In the genomic region with DNA sequence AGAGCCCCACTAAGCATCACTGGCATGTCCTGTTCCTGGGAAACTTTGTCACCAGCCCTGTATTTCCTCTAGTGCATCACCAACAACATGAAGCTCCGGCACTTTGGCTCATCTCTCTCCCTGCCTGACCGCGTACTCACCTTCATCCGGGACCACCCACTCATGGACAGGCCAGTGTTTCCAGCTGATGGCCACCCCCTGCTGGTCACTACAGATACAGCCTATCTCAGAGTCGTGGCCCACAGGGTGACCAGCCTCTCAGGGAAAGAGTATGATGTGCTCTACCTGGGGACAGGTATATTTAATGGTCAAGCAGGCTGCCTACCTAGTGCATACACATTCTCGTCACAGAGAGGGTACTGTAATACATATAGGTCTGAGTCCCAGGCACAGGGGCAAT, we compare ENCODE assay signal across 25 cellular contexts. TPM values are rescaled to one million over a fixed set of nuclear protein-coding genes. Genes with fewer than 3 reads are reported as not detected.
DNase-seq lines count a peak whose midpoint lies in the region; ATAC-seq and TF ChIP-seq lines count a peak whose summit lies in the region.
"Had no signal": no experiment of that assay in that cellular context is flagged by ENCODE, and none has a peak within 500 bp of the region (broad histone marks: within the 10 kb centered on the region; RNA-seq: fewer than 3 reads in every experiment).

No MANE protein-coding gene starts in this region.

- peaks cover 21% of the 10 kb centered on the region for H3K36me3 Mint-ChIP-seq in nephron progenitor cell (ENCODE audit: low read depth)
- peaks cover 0 to 7% of the 10 kb centered on the region in 2 donors for H3K36me3 Mint-ChIP-seq in activated naive CD4-positive, alpha-beta T cell treated with anti-CD3 and anti-CD28 coated beads, Interleukin-2, amount 50 U/mL, for 72 hours

- H3K27me3 Mint-ChIP-seq in nephron progenitor cell (ENCODE audit: low read depth, poor library complexity), result peaks cover 10% of the 10 kb centered on the region
- H3K27me3 Mint-ChIP-seq: activated CD4-positive, alpha-beta T cell treated with anti-CD3 and anti-CD28 coated beads, Interleukin-2, amount 10 ng/mL, durations not matched to agents 24 days and 14 days; activated naive CD8-positive, alpha-beta T cell treated with anti-CD3 and anti-CD28 coated beads, Interleukin-2, amount 10 ng/mL, durations not matched to agents 7 days and 5 days; activated T-helper 17 cell treated with anti-CD3 and anti-CD28 coated beads, Interleukin-2, amount 50 U/mL, for 72 hours; B cell; brain; naive thymus-derived CD4-positive, alpha-beta T cell had no signal

- peak; percentile 33 for TF ChIP-seq CTCF in epithelial cell of proximal tubule (conservative IDR thresholded peaks at IDR 0.05; ENCODE audit: low read depth, low read length)
- peak; percentile 14 for TF ChIP-seq CTCF in nephron progenitor cell (IDR thresholded peaks at IDR 0.05)

- H3K36me3 ChIP-seq in H7 (replicated peaks; ENCODE audit: control insufficient read depth, insufficient read depth, low read length), result no peaks in the 10 kb centered on the region; the same call in 1 of the 2 replicates

- no peak overlapping the region for H3K4me3 ChIP-seq in H7 (ENCODE audit: insufficient read depth, low read depth, low read length)
- H3K4me3 ChIP-seq in epithelial cell of proximal tubule (ENCODE audit: low read depth, low read length), result no peak overlapping the region
- H3K4me3 ChIP-seq: dorsolateral prefrontal cortex, HAP-1, tibial artery had no signal

- H3K27ac Mint-ChIP-seq in nephron progenitor cell, result no peak overlapping the region
- no peak overlapping the region for H3K27ac Mint-ChIP-seq in activated naive CD4-positive, alpha-beta T cell treated with anti-CD3 and anti-CD28 coated beads, Interleukin-2, amount 50 U/mL, for 72 hours
- H3K27ac Mint-ChIP-seq: activated CD4-positive, alpha-beta T cell treated with anti-CD3 and anti-CD28 coated beads, Interleukin-2, amount 10 ng/mL, durations not matched to agents 24 days and 14 days; activated naive CD8-positive, alpha-beta T cell treated with anti-CD3 and anti-CD28 coated beads, Interleukin-2, amount 10 ng/mL, durations not matched to agents 7 days and 5 days; activated T-helper 17 cell treated with anti-CD3 and anti-CD28 coated beads, Interleukin-2, amount 50 U/mL, for 72 hours; B cell; brain; naive thymus-derived CD4-positive, alpha-beta T cell had no signal

- H3K4me3 Mint-ChIP-seq in nephron progenitor cell, result no peak overlapping the region
- H3K4me3 Mint-ChIP-seq: activated CD4-positive, alpha-beta T cell treated with anti-CD3 and anti-CD28 coated beads, Interleukin-2, amount 10 ng/mL, durations not matched to agents 24 days and 14 days; activated naive CD8-positive, alpha-beta T cell treated with anti-CD3 and anti-CD28 coated beads, Interleukin-2, amount 10 ng/mL, durations not matched to agents 7 days and 5 days; activated T-helper 17 cell treated with anti-CD3 and anti-CD28 coated beads, Interleukin-2, amount 50 U/mL, for 72 hours; B cell; brain; naive thymus-derived CD4-positive, alpha-beta T cell had no signal

- in situ Hi-C loops in SK-MEL-5 (cut with HindIII; ENCODE audit: low pct_unique_long_range_greater_than_20kb, low sequenced_read_pairs), result loop anchor here (25.0 kb wide), 1 partner anchor 212 kb away; no protein-coding TSS in a partner anchor

- DNase-seq in H7 (peak; percentile 44), SK-MEL-5 (ENCODE audit: low read depth, low spot score) (peak; percentile 20), epithelial cell of proximal tubule (ENCODE audit: low read depth) (no peak), nephron progenitor cell (no peak), inferior parietal cortex (ENCODE audit: extremely low spot score) (no peak), germinal center (ENCODE audit: low spot score) (no peak)
- DNase-seq in activated naive CD4-positive, alpha-beta T cell treated with anti-CD3 and anti-CD28 coated beads, Interleukin-2, amount 50 U/mL, for 72 hours (ENCODE audit: low spot score in 2 of 2), result no peak
- DNase-seq: activated CD4-positive, alpha-beta T cell treated with anti-CD3 and anti-CD28 coated beads, Interleukin-2, amount 10 ng/mL, durations not matched to agents 24 days and 14 days; activated naive CD8-positive, alpha-beta T cell treated with anti-CD3 and anti-CD28 coated beads, Interleukin-2, amount 10 ng/mL, durations not matched to agents 7 days and 5 days; Calu3; dorsolateral prefrontal cortex; KG1; kidney glomerular epithelial cell; naive thymus-derived CD4-positive, alpha-beta T cell; NCI-H1092; NCI-H2081; RPMI8226; stimulated activated CD4-positive, alpha-beta T cell treated with anti-CD3 and anti-CD28 coated beads, Interleukin-1b, Interleukin-23, amount 100 ng/mL, for 48 hours; stimulated activated naive CD4-positive, alpha-beta T cell treated with Interleukin-2 at 50 U/mL for 16 hours; tibial artery had no signal

- no peak for ATAC-seq in GM19328 (IDR thresholded peaks at IDR 0.05; ENCODE audit: unreplicated experiment)
- no peak for ATAC-seq in activated naive CD4-positive, alpha-beta T cell treated with anti-CD3 and anti-CD28 coated beads, Interleukin-2, amount 50 U/mL, for 72 hours
- ATAC-seq: activated T-helper 17 cell treated with anti-CD3 and anti-CD28 coated beads, Interleukin-2, amount 50 U/mL, for 72 hours; naive thymus-derived CD4-positive, alpha-beta T cell had no signal

- peaks cover 38% of the 10 kb centered on the region for H3K4me1 Mint-ChIP-seq in nephron progenitor cell
- H3K4me1 Mint-ChIP-seq: activated CD4-positive, alpha-beta T cell treated with anti-CD3 and anti-CD28 coated beads, Interleukin-2, amount 10 ng/mL, durations not matched to agents 24 days and 14 days; activated naive CD8-positive, alpha-beta T cell treated with anti-CD3 and anti-CD28 coated beads, Interleukin-2, amount 10 ng/mL, durations not matched to agents 7 days and 5 days; activated T-helper 17 cell treated with anti-CD3 and anti-CD28 coated beads, Interleukin-2, amount 50 U/mL, for 72 hours; B cell; brain had no signal

- H3K27me3 ChIP-seq in H7 (ENCODE audit: control insufficient read depth, insufficient read depth, low read length), result no peaks in the 10 kb centered on the region
- H3K27me3 ChIP-seq: dorsolateral prefrontal cortex, tibial artery had no signal

- H3K9me3 Mint-ChIP-seq in nephron progenitor cell, result no peaks in the 10 kb centered on the region
- no peaks in the 10 kb centered on the region for H3K9me3 Mint-ChIP-seq in activated naive CD4-positive, alpha-beta T cell treated with anti-CD3 and anti-CD28 coated beads, Interleukin-2, amount 50 U/mL, for 72 hours
- H3K9me3 Mint-ChIP-seq: activated CD4-positive, alpha-beta T cell treated with anti-CD3 and anti-CD28 coated beads, Interleukin-2, amount 10 ng/mL, durations not matched to agents 24 days and 14 days; activated naive CD8-positive, alpha-beta T cell treated with anti-CD3 and anti-CD28 coated beads, Interleukin-2, amount 10 ng/mL, durations not matched to agents 7 days and 5 days; activated T-helper 17 cell treated with anti-CD3 and anti-CD28 coated beads, Interleukin-2, amount 50 U/mL, for 72 hours; brain; naive thymus-derived CD4-positive, alpha-beta T cell had no signal

RNA-seq across cellular contexts. Expression of a gene that starts 21.0 kb away (rescaled TPM):
- 1.1 and 1.3 TPM in 2 replicates for total RNA-seq in H7 (2014; rRNA removed; shearing (Covaris generic))
- 15.1 and 16.3 TPM in 2 replicates for total RNA-seq in SK-MEL-5 (2014; rRNA removed; shearing (Covaris generic))
- 36.0 and 43.1 TPM in 2 replicates for polyA plus RNA-seq in SK-MEL-5 (2015; cell fraction: cytosol; rRNA removed)
- polyA plus RNA-seq in SK-MEL-5 (2015; cell fraction: nucleus; rRNA removed), result 23.5 and 25.8 TPM in 2 replicates
- total RNA-seq in epithelial cell of proximal tubule, result 10.3 and 13.8 TPM in 2 replicates
- total RNA-seq in activated naive CD4-positive, alpha-beta T cell treated with anti-CD3 and anti-CD28 coated beads, Interleukin-2, amount 50 U/mL, for 72 hours, result 1 to 10 TPM; 4.7 to 4.8 TPM

RNA-seq across cellular contexts. Expression of a gene that starts 27.0 kb away (rescaled TPM):
- 3.9 and 4.8 TPM in 2 replicates for total RNA-seq in H7 (2014; rRNA removed; shearing (Covaris generic))
- 0.08 and 0.21 TPM in 2 replicates for total RNA-seq in SK-MEL-5 (2014; rRNA removed; shearing (Covaris generic))
- 0.15 and 0.52 TPM in 2 replicates for polyA plus RNA-seq in SK-MEL-5 (2015; cell fraction: cytosol; rRNA removed)
- polyA plus RNA-seq in SK-MEL-5 (2015; cell fraction: nucleus; rRNA removed), result 1.7 and 2.6 TPM in 2 replicates
- total RNA-seq in epithelial cell of proximal tubule, result 1.7 and 2.5 TPM in 2 replicates
- total RNA-seq in activated naive CD4-positive, alpha-beta T cell treated with anti-CD3 and anti-CD28 coated beads, Interleukin-2, amount 50 U/mL, for 72 hours, result not detected
- total RNA-seq: activated CD4-positive, alpha-beta T cell treated with anti-CD3 and anti-CD28 coated beads, Interleukin-2, amount 10 ng/mL, durations not matched to agents 24 days and 14 days; activated naive CD8-positive, alpha-beta T cell treated with anti-CD3 and anti-CD28 coated beads, Interleukin-2, amount 10 ng/mL, durations not matched to agents 7 days and 5 days; activated T-helper 17 cell treated with anti-CD3 and anti-CD28 coated beads, Interleukin-2, amount 50 U/mL, for 72 hours; B cell; Calu3 had no signal
- polyA plus RNA-seq: naive thymus-derived CD4-positive, alpha-beta T cell had no signal

Comparison
In these comparisons a context has a peak if more than half of its experiments do, and no peak if none do; other contexts are left out.
1. DNase-seq: peak in H7 (single experiment) and SK-MEL-5 (single experiment); none in epithelial cell of proximal tubule (single experiment), nephron progenitor cell (single experiment), inferior parietal cortex (single experiment), germinal center (single experiment) and activated naive CD4-positive, alpha-beta T cell treated with anti-CD3 and anti-CD28 coated beads, Interleukin-2, amount 50 U/mL, for 72 hours (0 of 2).